Comparison of ENCODE assay signal across 1 cellular context in genomic region chr7:155449008-155449879, GRCh38.
TF ChIP-seq lines count a peak whose summit lies in the region.

No MANE protein-coding gene starts in this region.

TF ChIP-seq in A549, 52 proteins besides CTCF, POLR2A, EP300 and RAD21:
- TF ChIP-seq ELK1 (IDR thresholded peaks at IDR 0.05; ENCODE audit: low read depth, low read length) = no peak
- no peak for TF ChIP-seq ZSCAN20 (CRISPR knock-in tag; IDR thresholded peaks at IDR 0.05)
- no peak for TF ChIP-seq HMGXB4 (CRISPR knock-in tag; IDR thresholded peaks at IDR 0.05; ENCODE audit: borderline replicate concordance)
- no peak for TF ChIP-seq TP53 (CRISPR knock-in tag; IDR thresholded peaks at IDR 0.05)
- TF ChIP-seq JUN (IDR thresholded peaks at IDR 0.05) = no peak
- no peak for TF ChIP-seq HES2 (IDR thresholded peaks at IDR 0.05)
- no peak for TF ChIP-seq ZC3H11A (IDR thresholded peaks at IDR 0.05)
- TF ChIP-seq MAX (IDR thresholded peaks at IDR 0.05) = no peak
- TF ChIP-seq NPAS2 (CRISPR knock-in tag; IDR thresholded peaks at IDR 0.05; ENCODE audit: borderline replicate concordance) = no peak
- no peak for TF ChIP-seq RFX5 (IDR thresholded peaks at IDR 0.05)
- no peak for TF ChIP-seq SREBF2 (IDR thresholded peaks at IDR 0.05)
- no peak for TF ChIP-seq HDAC2 (IDR thresholded peaks at IDR 0.05)
- TF ChIP-seq MAFK (IDR thresholded peaks at IDR 0.05; ENCODE audit: partially characterized antibody) = no peak
- no peak for TF ChIP-seq ZFP36 (IDR thresholded peaks at IDR 0.05; ENCODE audit: borderline replicate concordance, partially characterized antibody)
- TF ChIP-seq CBX8 (IDR thresholded peaks at IDR 0.05) = no peak
- TF ChIP-seq FOXS1 (CRISPR knock-in tag; IDR thresholded peaks at IDR 0.05) = no peak
- no peak for TF ChIP-seq EHMT2 (IDR thresholded peaks at IDR 0.05; ENCODE audit: low read depth)
- TF ChIP-seq MYC (IDR thresholded peaks at IDR 0.05; ENCODE audit: borderline replicate concordance, low read length) = no peak
